Comparison of ENCODE assay signal across 24 cellular contexts in the genomic region with DNA sequence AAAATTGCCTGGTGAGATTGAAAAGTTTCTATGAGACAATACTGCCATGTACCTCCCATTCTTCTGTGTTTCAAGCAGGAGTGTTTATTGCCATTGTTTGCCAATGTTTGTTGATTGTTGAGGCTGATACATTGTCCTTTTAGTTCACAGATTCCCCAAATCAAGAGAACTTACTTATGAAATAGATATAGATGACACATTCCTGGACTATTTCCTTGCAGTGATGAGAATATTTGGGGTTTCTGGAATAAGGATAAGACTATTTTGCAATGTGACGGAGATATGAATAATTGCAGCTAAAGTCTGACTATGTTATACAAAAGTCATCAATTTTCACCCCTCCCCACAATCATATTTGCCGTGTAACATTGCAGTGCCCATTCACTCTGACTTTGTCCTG.
"Had no signal": no experiment of that assay in that cellular context is flagged by ENCODE, and none has a peak within 500 bp of the region (broad histone marks: within the 10 kb centered on the region; RNA-seq: fewer than 3 reads in every experiment).

No MANE protein-coding gene starts in this region.

- H3K4me3 Mint-ChIP-seq: activated CD4-positive, alpha-beta T cell treated with anti-CD3 and anti-CD28 coated beads for 36 hours; activated CD8-positive, alpha-beta memory T cell treated with anti-CD3 and anti-CD28 coated beads, Interleukin-2, amount 10 ng/mL, durations not matched to agents 7 days and 5 days; activated CD8-positive, alpha-beta T cell treated with anti-CD3 and anti-CD28 coated beads, Interleukin-2, amount 10 ng/mL, durations not matched to agents 7 days and 5 days; activated naive CD8-positive, alpha-beta T cell; natural killer cell treated with Interleukin-12 subunit alpha and Interleukin-12 subunit beta and Interleukin-15 and Interleukin-18, amount 100 ng/mL, for 72 hours had no signal

- H3K36me3 ChIP-seq: left ventricle myocardium inferior, right lobe of liver, transverse colon had no signal

- H3K27me3 Mint-ChIP-seq: activated CD4-positive, alpha-beta T cell treated with anti-CD3 and anti-CD28 coated beads for 36 hours; activated CD8-positive, alpha-beta memory T cell treated with anti-CD3 and anti-CD28 coated beads, Interleukin-2, amount 10 ng/mL, durations not matched to agents 7 days and 5 days; activated naive CD8-positive, alpha-beta T cell; natural killer cell treated with Interleukin-12 subunit alpha and Interleukin-12 subunit beta and Interleukin-15 and Interleukin-18, amount 100 ng/mL, for 72 hours; progenitor cell of endocrine pancreas had no signal

- DNase-seq: activated CD4-positive, alpha-beta T cell treated with anti-CD3 and anti-CD28 coated beads for 36 hours; activated CD4-positive, CD25-positive, alpha-beta regulatory T cell; activated CD8-positive, alpha-beta memory T cell treated with anti-CD3 and anti-CD28 coated beads, Interleukin-2, amount 10 ng/mL, durations not matched to agents 7 days and 5 days; activated CD8-positive, alpha-beta T cell treated with anti-CD3 and anti-CD28 coated beads, Interleukin-2, amount 10 ng/mL, durations not matched to agents 7 days and 5 days; activated effector memory CD4-positive, alpha-beta T cell treated with Interleukin-2 at 50 U/mL for 16 hours; activated naive CD4-positive, alpha-beta T cell treated with Interleukin-2 at 50 U/mL for 16 hours; activated T-cell treated with anti-CD3 and anti-CD28 coated beads for 4 hours; anterior cingulate cortex; body of pancreas; caudate nucleus; islet precursor cell; left ventricle myocardium inferior; mucosa of descending colon; right lobe of liver; stimulated activated CD4-positive, alpha-beta T cell treated with anti-CD3 and anti-CD28 coated beads, Interleukin-12 subunit alpha, Interleukin-12 subunit beta, amount 100 ng/mL, for 4 hours; stimulated activated CD4-positive, alpha-beta T cell treated with anti-CD3 and anti-CD28 coated beads, Interleukin-4, amount 100 ng/mL, for 1 hour; stimulated activated naive CD8-positive, alpha-beta T cell treated with anti-CD3 and anti-CD28 coated beads, Interleukin-15, Interleukin-2, amounts not matched to agents 100 U/mL and 50 U/mL, for 24 hours; testis; transverse colon had no signal

- H3K27ac Mint-ChIP-seq: activated CD4-positive, alpha-beta T cell treated with anti-CD3 and anti-CD28 coated beads for 36 hours; activated CD8-positive, alpha-beta memory T cell treated with anti-CD3 and anti-CD28 coated beads, Interleukin-2, amount 10 ng/mL, durations not matched to agents 7 days and 5 days; activated CD8-positive, alpha-beta T cell treated with anti-CD3 and anti-CD28 coated beads, Interleukin-2, amount 10 ng/mL, durations not matched to agents 7 days and 5 days; activated naive CD8-positive, alpha-beta T cell; natural killer cell treated with Interleukin-12 subunit alpha and Interleukin-12 subunit beta and Interleukin-15 and Interleukin-18, amount 100 ng/mL, for 72 hours; progenitor cell of endocrine pancreas had no signal

- H3K4me3 ChIP-seq: body of pancreas, left ventricle myocardium inferior, lung, mucosa of descending colon, right lobe of liver, skin epidermis, testis, transverse colon had no signal

- H3K4me1 ChIP-seq: body of pancreas, left ventricle myocardium inferior, right lobe of liver, testis, transverse colon had no signal

- H3K27me3 ChIP-seq: body of pancreas, right lobe of liver, testis, transverse colon had no signal

- H3K4me1 Mint-ChIP-seq: activated CD4-positive, alpha-beta T cell treated with anti-CD3 and anti-CD28 coated beads for 36 hours; activated CD8-positive, alpha-beta memory T cell treated with anti-CD3 and anti-CD28 coated beads, Interleukin-2, amount 10 ng/mL, durations not matched to agents 7 days and 5 days had no signal

- H3K27ac ChIP-seq: body of pancreas, left ventricle myocardium inferior, right lobe of liver, skin epidermis, testis, transverse colon had no signal

- H3K9me3 ChIP-seq: body of pancreas, mucosa of descending colon, right lobe of liver, testis had no signal

- H3K36me3 Mint-ChIP-seq: activated CD8-positive, alpha-beta memory T cell treated with anti-CD3 and anti-CD28 coated beads, Interleukin-2, amount 10 ng/mL, durations not matched to agents 7 days and 5 days; activated naive CD8-positive, alpha-beta T cell had no signal

- ATAC-seq: activated CD4-positive, alpha-beta T cell treated with anti-CD3 and anti-CD28 coated beads for 36 hours; activated CD8-positive, alpha-beta memory T cell treated with anti-CD3 and anti-CD28 coated beads, Interleukin-2, amount 10 ng/mL, durations not matched to agents 7 days and 5 days; activated CD8-positive, alpha-beta T cell treated with anti-CD3 and anti-CD28 coated beads, Interleukin-2, amount 10 ng/mL, durations not matched to agents 7 days and 5 days; body of pancreas; mucosa of descending colon; natural killer cell treated with Interleukin-12 subunit alpha and Interleukin-12 subunit beta and Interleukin-15 and Interleukin-18, amount 100 ng/mL, for 72 hours; right lobe of liver; stimulated activated naive CD8-positive, alpha-beta T cell treated with anti-CD3 and anti-CD28 coated beads, Interleukin-15, Interleukin-2, amounts not matched to agents 100 U/mL and 50 U/mL, for 24 hours had no signal
